Comparison of ENCODE assay signal across 8 cellular contexts in the genomic region with DNA sequence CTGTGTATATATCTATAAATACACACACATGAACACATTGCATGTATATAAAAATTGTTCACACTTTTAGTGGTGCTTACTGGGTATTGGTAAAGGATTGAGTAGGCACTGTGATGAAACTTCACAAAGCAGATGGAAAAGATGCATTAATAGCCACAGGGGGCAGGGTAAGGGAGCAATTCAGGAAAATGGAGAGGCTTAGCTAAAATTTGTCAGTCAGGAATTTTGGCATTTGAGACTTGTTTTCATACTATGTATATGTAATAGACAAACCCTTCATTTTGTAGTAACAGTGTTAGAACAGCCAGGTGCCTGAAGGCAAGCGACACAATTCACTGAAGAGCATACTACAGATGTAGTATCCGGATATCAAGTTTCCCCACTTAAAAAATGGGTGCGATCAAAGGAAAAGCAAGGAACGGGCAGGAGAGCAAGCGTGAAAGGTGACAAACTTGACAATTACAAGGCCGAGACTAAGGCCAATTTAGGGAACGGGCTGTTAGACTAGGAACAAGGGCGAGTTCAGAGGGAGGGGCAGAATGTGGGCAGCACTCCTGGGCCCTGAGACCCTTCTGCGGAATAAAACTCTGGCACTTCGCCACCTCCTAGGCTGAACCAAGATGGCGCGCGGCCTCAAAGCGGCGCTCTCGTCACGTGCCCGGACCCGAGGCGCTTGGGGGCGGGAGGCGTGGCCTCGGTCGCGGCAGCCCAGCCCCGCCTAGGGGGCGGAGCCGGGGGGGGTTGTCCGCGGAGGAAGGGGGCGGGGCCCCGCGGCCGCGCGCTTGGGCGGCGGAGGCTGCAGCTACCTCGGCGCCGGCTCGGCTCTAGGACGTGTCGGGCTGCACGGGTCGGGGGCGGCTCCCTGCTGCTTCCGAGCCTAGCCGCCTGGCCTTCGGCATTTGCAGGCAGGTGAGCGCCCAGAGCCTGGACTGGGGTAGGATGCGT. TPM values are rescaled to one million over a fixed set of nuclear protein-coding genes. Genes with fewer than 3 reads are reported as not detected.
DNase-seq lines count a peak whose midpoint lies in the region; ATAC-seq and TF ChIP-seq lines count a peak whose summit lies in the region.

Gene PPFIA4, plus strand, starts transcription at position 771 of the 945 bp plus-strand sequence. CDS start 12,518 bp downstream, outside the sequence.

- intact Hi-C loops in left ventricle myocardium inferior (cut with micrococcal nuclease): no loop called here

- H3K4me1 ChIP-seq in left ventricle myocardium inferior: peaks cover 37% of the 10 kb centered on the region

- H3K4me3 Mint-ChIP-seq in T-helper 1 cell treated with Interleukin-12 subunit alpha and Interleukin-12 subunit beta and Interleukin-4 antibody, amounts not matched to agents 30 μg/mL and 1 μg/mL, for 36 hours: peak within 1 kb of the TSS; percentile 82
- H3K4me3 Mint-ChIP-seq in progenitor cell of endocrine pancreas (ENCODE audit: low read depth): peak within 1 kb of the TSS; percentile 66
- peak within 1 kb of the TSS; percentile 82 for H3K4me3 Mint-ChIP-seq in type B pancreatic cell

- no peaks in the 10 kb centered on the region for H3K27me3 Mint-ChIP-seq in T-helper 1 cell treated with Interleukin-12 subunit alpha and Interleukin-12 subunit beta and Interleukin-4 antibody, amounts not matched to agents 30 μg/mL and 1 μg/mL, for 36 hours (ENCODE audit: low read depth)
- H3K27me3 Mint-ChIP-seq in progenitor cell of endocrine pancreas (peaks cover 45% of the 10 kb centered on the region), type B pancreatic cell (peaks cover 41% of the 10 kb centered on the region)

- no peaks in the 10 kb centered on the region for H3K9me3 ChIP-seq in left ventricle myocardium inferior (replicated peaks)

- peaks cover 20% of the 10 kb centered on the region for H3K4me1 Mint-ChIP-seq in T-helper 1 cell treated with Interleukin-12 subunit alpha and Interleukin-12 subunit beta and Interleukin-4 antibody, amounts not matched to agents 30 μg/mL and 1 μg/mL, for 36 hours (ENCODE audit: low read depth)
- H3K4me1 Mint-ChIP-seq in progenitor cell of endocrine pancreas (ENCODE audit: low read depth) (peaks cover 2% of the 10 kb centered on the region), type B pancreatic cell (ENCODE audit: unreplicated experiment) (peaks cover 10% of the 10 kb centered on the region)

- peaks cover 34% of the 10 kb centered on the region for H3K36me3 ChIP-seq in left ventricle myocardium inferior

- peak within 1 kb of the TSS; percentile 90 for H3K27ac ChIP-seq in left ventricle myocardium inferior (replicated peaks)

- H3K27me3 ChIP-seq in left ventricle myocardium inferior (ENCODE audit: low read depth): peaks cover 3% of the 10 kb centered on the region

- DNase-seq in GM03348 (ENCODE audit: low spot score): peak; percentile 99
- DNase-seq in NCI-H1417 treated with DMSO at 0.1 percent for 48 hours (lab: John Stamatoyannopoulos, UW): peak; percentile 80
- DNase-seq in amniotic epithelial cell (ENCODE audit: low read depth): peak; percentile 65
- DNase-seq in left ventricle myocardium inferior: peak; percentile 87
- peak; percentile 79 for DNase-seq in progenitor cell of endocrine pancreas (ENCODE audit: low spot score, unreplicated experiment)
- peak; percentile 94 for DNase-seq in type B pancreatic cell (ENCODE audit: extremely low spot score, unreplicated experiment)

- ATAC-seq in HG02588 (IDR thresholded peaks at IDR 0.05; ENCODE audit: unreplicated experiment): peak; percentile 59

- peaks cover 6% of the 10 kb centered on the region for H3K9me3 Mint-ChIP-seq in T-helper 1 cell treated with Interleukin-12 subunit alpha and Interleukin-12 subunit beta and Interleukin-4 antibody, amounts not matched to agents 30 μg/mL and 1 μg/mL, for 36 hours
- H3K9me3 Mint-ChIP-seq in progenitor cell of endocrine pancreas (ENCODE audit: low read depth) (peaks cover 6% of the 10 kb centered on the region), type B pancreatic cell (no peaks in the 10 kb centered on the region)

- peaks cover 30% of the 10 kb centered on the region for H3K36me3 Mint-ChIP-seq in T-helper 1 cell treated with Interleukin-12 subunit alpha and Interleukin-12 subunit beta and Interleukin-4 antibody, amounts not matched to agents 30 μg/mL and 1 μg/mL, for 36 hours (ENCODE audit: low read depth)
- H3K36me3 Mint-ChIP-seq in progenitor cell of endocrine pancreas (ENCODE audit: insufficient read depth) (peaks cover 20% of the 10 kb centered on the region), type B pancreatic cell (peaks cover 13% of the 10 kb centered on the region)

- TF ChIP-seq CTCF in left ventricle myocardium inferior (IDR thresholded peaks at IDR 0.05; ENCODE audit: borderline replicate concordance) (no peak), progenitor cell of endocrine pancreas (IDR thresholded peaks at IDR 0.05; ENCODE audit: unreplicated experiment) (no peak), type B pancreatic cell (conservative IDR thresholded peaks at IDR 0.05) (no peak)

- peak within 1 kb of the TSS; percentile 78 for H3K27ac Mint-ChIP-seq in T-helper 1 cell treated with Interleukin-12 subunit alpha and Interleukin-12 subunit beta and Interleukin-4 antibody, amounts not matched to agents 30 μg/mL and 1 μg/mL, for 36 hours
- peak within 1 kb of the TSS; percentile 29 for H3K27ac Mint-ChIP-seq in progenitor cell of endocrine pancreas
- H3K27ac Mint-ChIP-seq in type B pancreatic cell: peak within 1 kb of the TSS; percentile 68

- peak within 1 kb of the TSS; percentile 79 for H3K4me3 ChIP-seq in left ventricle myocardium inferior

RNA-seq across cellular contexts. Expression of gene PPFIA4, which starts in this region (rescaled TPM):
- total RNA-seq in left ventricle myocardium inferior (24.8 TPM), progenitor cell of endocrine pancreas (0.87 and 1.2 TPM in 2 replicates), type B pancreatic cell (ENCODE audit: low replicate concordance) (0.71 and 4.9 TPM in 2 replicates)

Comparison
In these comparisons a context has a peak if more than half of its experiments do, and no peak if none do; other contexts are left out.
1. Peak in every context shown above with its lines: DNase-seq, ATAC-seq, H3K4me3 ChIP-seq and H3K27ac ChIP-seq.